ENCODE assay signal across 1 cellular context in the genomic region with DNA sequence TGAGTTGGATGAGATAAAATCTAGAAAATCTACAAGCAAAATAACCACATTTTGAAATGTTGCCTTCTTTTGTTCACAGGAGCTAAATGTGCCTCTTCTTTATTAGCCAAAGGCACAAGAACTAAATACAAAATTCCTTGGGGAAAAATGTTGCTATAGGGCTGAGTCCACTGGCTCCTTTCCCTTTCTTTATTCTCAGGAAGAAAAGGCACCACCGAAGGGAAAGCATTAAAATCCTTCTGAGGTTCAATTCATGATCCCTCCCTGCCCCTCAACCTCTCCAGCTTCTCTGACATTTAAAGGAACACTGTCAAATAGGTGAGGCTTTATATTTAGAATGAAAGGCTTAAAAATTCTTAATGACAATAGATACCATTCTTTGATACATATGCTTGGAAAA.
TF ChIP-seq lines count a peak whose summit lies in the region.

No MANE protein-coding gene starts in this region.

TF ChIP-seq in WTC11, 78 proteins besides CTCF, POLR2A, EP300 and RAD21 (continued from another document):
- TF ChIP-seq, protein P1, sequence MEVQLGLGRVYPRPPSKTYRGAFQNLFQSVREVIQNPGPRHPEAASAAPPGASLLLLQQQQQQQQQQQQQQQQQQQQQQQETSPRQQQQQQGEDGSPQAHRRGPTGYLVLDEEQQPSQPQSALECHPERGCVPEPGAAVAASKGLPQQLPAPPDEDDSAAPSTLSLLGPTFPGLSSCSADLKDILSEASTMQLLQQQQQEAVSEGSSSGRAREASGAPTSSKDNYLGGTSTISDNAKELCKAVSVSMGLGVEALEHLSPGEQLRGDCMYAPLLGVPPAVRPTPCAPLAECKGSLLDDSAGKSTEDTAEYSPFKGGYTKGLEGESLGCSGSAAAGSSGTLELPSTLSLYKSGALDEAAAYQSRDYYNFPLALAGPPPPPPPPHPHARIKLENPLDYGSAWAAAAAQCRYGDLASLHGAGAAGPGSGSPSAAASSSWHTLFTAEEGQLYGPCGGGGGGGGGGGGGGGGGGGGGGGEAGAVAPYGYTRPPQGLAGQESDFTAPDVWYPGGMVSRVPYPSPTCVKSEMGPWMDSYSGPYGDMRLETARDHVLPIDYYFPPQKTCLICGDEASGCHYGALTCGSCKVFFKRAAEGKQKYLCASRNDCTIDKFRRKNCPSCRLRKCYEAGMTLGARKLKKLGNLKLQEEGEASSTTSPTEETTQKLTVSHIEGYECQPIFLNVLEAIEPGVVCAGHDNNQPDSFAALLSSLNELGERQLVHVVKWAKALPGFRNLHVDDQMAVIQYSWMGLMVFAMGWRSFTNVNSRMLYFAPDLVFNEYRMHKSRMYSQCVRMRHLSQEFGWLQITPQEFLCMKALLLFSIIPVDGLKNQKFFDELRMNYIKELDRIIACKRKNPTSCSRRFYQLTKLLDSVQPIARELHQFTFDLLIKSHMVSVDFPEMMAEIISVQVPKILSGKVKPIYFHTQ (CRISPR knock-in tag; IDR thresholded peaks at IDR 0.05) = no peak
- TF ChIP-seq, protein P2, sequence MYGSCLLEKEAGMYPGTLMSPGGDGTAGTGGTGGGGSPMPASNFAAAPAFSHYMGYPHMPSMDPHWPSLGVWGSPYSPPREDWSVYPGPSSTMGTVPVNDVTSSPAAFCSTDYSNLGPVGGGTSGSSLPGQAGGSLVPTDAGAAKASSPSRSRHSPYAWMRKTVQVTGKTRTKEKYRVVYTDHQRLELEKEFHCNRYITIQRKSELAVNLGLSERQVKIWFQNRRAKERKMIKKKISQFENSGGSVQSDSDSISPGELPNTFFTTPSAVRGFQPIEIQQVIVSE (CRISPR knock-in tag; IDR thresholded peaks at IDR 0.05; ENCODE audit: borderline replicate concordance) = no peak
- no peak for TF ChIP-seq GABPB1 (CRISPR knock-in tag; IDR thresholded peaks at IDR 0.05)
- TF ChIP-seq ZNF232 (CRISPR knock-in tag; IDR thresholded peaks at IDR 0.05) = no peak
